ENCODE assay signal across 34 cellular contexts in genomic region chr3:137075020-137075419, GRCh38.
"Had no signal": no experiment of that assay in that cellular context is flagged by ENCODE, and none has a peak within 500 bp of the region (broad histone marks: within the 10 kb centered on the region; RNA-seq: fewer than 3 reads in every experiment).

No MANE protein-coding gene starts in this region.

- H3K9me3 Mint-ChIP-seq: activated CD8-positive, alpha-beta T cell treated with anti-CD3 and anti-CD28 coated beads for 36 hours; activated naive CD4-positive, alpha-beta T cell treated with anti-CD3 and anti-CD28 coated beads for 36 hours; activated naive CD4-positive, alpha-beta T cell treated with anti-CD3 and anti-CD28 coated beads, Interleukin-2, amount 50 U/mL, for 24 hours; activated naive CD8-positive, alpha-beta T cell treated with anti-CD3 and anti-CD28 coated beads for 36 hours; activated naive CD8-positive, alpha-beta T cell treated with anti-CD3 and anti-CD28 coated beads, Interleukin-2, amount 50 U/mL, for 24 hours; activated T-cell treated with anti-CD3 and anti-CD28 coated beads, Interleukin-2, amount 50 U/mL, for 4 hours; activated T-helper 17 cell treated with anti-CD3 and anti-CD28 coated beads, Interleukin-2, amount 50 U/mL, for 72 hours; T-helper 2 cell treated with Interferon-gamma antibody and Interleukin-4, amounts not matched to agents 5 μg/mL and 100 μg/mL, for 36 hours had no signal

- H3K27ac ChIP-seq: adrenal gland, body of pancreas, cardiac muscle cell, colonic mucosa, WERI-Rb-1 had no signal

- DNase-seq: activated B cell treated with CpG ODN at 0.5 μM for 24 hours; activated CD4-positive, alpha-beta T cell treated with anti-CD3 and anti-CD28 coated beads for 48 hours; activated CD4-positive, alpha-beta T cell treated with anti-CD3 and anti-CD28 coated beads, Interleukin-2, amount 50 U/mL, for 1 hour; activated CD4-positive, alpha-beta T cell treated with anti-CD3 and anti-CD28 coated beads, Interleukin-2, amount 50 U/mL, for 48 hours; activated CD8-positive, alpha-beta memory T cell treated with anti-CD3 and anti-CD28 coated beads for 24 hours; activated CD8-positive, alpha-beta T cell treated with anti-CD3 and anti-CD28 coated beads for 36 hours; activated effector memory CD4-positive, alpha-beta T cell treated with anti-CD3 and anti-CD28 coated beads, Interleukin-2, amount 50 U/mL, for 16 hours; activated naive CD4-positive, alpha-beta T cell treated with anti-CD3 and anti-CD28 coated beads for 36 hours; activated naive CD8-positive, alpha-beta T cell treated with anti-CD3 and anti-CD28 coated beads for 36 hours; activated naive CD8-positive, alpha-beta T cell treated with anti-CD3 and anti-CD28 coated beads, Interleukin-2, amount 50 U/mL, for 24 hours; activated T-cell treated with anti-CD3 and anti-CD28 coated beads, Interleukin-2, amount 50 U/mL, for 4 hours; adrenal gland; amygdala; aorta; body of pancreas; central memory CD4-positive, alpha-beta T cell; cerebellar nuclear complex; colonic mucosa; effector CD8-positive, alpha-beta T cell; erythroblast; esophagus squamous epithelium; head of caudate nucleus; T-helper 1 cell; T-helper 17 cell; T1000; WERI-Rb-1 had no signal

- ATAC-seq: activated CD4-positive, CD25-positive, alpha-beta regulatory T cell treated with anti-CD3 and anti-CD28 coated beads, Interleukin-2, amount 50 U/mL, for 24 hours; activated CD8-positive, alpha-beta T cell treated with anti-CD3 and anti-CD28 coated beads for 36 hours; activated naive CD8-positive, alpha-beta T cell treated with anti-CD3 and anti-CD28 coated beads, Interleukin-2, amount 50 U/mL, for 24 hours; activated T-cell treated with anti-CD3 and anti-CD28 coated beads, Interleukin-2, amount 50 U/mL, for 4 hours; activated T-helper 17 cell treated with anti-CD3 and anti-CD28 coated beads, Interleukin-2, amount 50 U/mL, for 72 hours; body of pancreas; T-helper 17 cell had no signal

- H3K4me1 Mint-ChIP-seq: activated B cell treated with CpG ODN at 0.5 μM for 24 hours; activated naive CD4-positive, alpha-beta T cell treated with anti-CD3 and anti-CD28 coated beads, Interleukin-2, amount 50 U/mL, for 24 hours; activated naive CD8-positive, alpha-beta T cell treated with anti-CD3 and anti-CD28 coated beads for 36 hours; activated naive CD8-positive, alpha-beta T cell treated with anti-CD3 and anti-CD28 coated beads, Interleukin-2, amount 50 U/mL, for 24 hours; activated T-helper 17 cell treated with anti-CD3 and anti-CD28 coated beads, Interleukin-2, amount 50 U/mL, for 72 hours; T-helper 17 cell had no signal

- H3K27me3 ChIP-seq: adrenal gland, body of pancreas, cardiac muscle cell, colonic mucosa, esophagus squamous epithelium had no signal

- FAIRE-seq: endometrium, endothelial cell of umbilical vein, frontal cortex had no signal

- H3K9me3 ChIP-seq: adrenal gland, body of pancreas, colonic mucosa, esophagus squamous epithelium had no signal

- H3K4me3 ChIP-seq: adrenal gland, body of pancreas, cardiac muscle cell, colonic mucosa, esophagus squamous epithelium had no signal

- H3K4me3 Mint-ChIP-seq: activated B cell treated with CpG ODN at 0.5 μM for 24 hours; activated CD8-positive, alpha-beta T cell treated with anti-CD3 and anti-CD28 coated beads for 36 hours; activated naive CD4-positive, alpha-beta T cell treated with anti-CD3 and anti-CD28 coated beads for 36 hours; activated naive CD4-positive, alpha-beta T cell treated with anti-CD3 and anti-CD28 coated beads, Interleukin-2, amount 50 U/mL, for 24 hours; activated naive CD8-positive, alpha-beta T cell treated with anti-CD3 and anti-CD28 coated beads for 36 hours; activated naive CD8-positive, alpha-beta T cell treated with anti-CD3 and anti-CD28 coated beads, Interleukin-2, amount 50 U/mL, for 24 hours; activated T-cell treated with anti-CD3 and anti-CD28 coated beads, Interleukin-2, amount 50 U/mL, for 4 hours; activated T-helper 17 cell treated with anti-CD3 and anti-CD28 coated beads, Interleukin-2, amount 50 U/mL, for 72 hours; T-helper 17 cell; T-helper 2 cell treated with Interferon-gamma antibody and Interleukin-4, amounts not matched to agents 5 μg/mL and 100 μg/mL, for 36 hours had no signal

- H3K36me3 Mint-ChIP-seq: activated naive CD4-positive, alpha-beta T cell treated with anti-CD3 and anti-CD28 coated beads, Interleukin-2, amount 50 U/mL, for 24 hours; activated naive CD8-positive, alpha-beta T cell treated with anti-CD3 and anti-CD28 coated beads for 36 hours had no signal

- H3K36me3 ChIP-seq: adrenal gland, cardiac muscle cell, colonic mucosa, esophagus squamous epithelium, WERI-Rb-1 had no signal

- H3K4me1 ChIP-seq: adrenal gland, body of pancreas, colonic mucosa had no signal

- H3K27ac Mint-ChIP-seq: activated B cell treated with CpG ODN at 0.5 μM for 24 hours; activated CD8-positive, alpha-beta T cell treated with anti-CD3 and anti-CD28 coated beads for 36 hours; activated naive CD4-positive, alpha-beta T cell treated with anti-CD3 and anti-CD28 coated beads for 36 hours; activated naive CD4-positive, alpha-beta T cell treated with anti-CD3 and anti-CD28 coated beads, Interleukin-2, amount 50 U/mL, for 24 hours; activated naive CD8-positive, alpha-beta T cell treated with anti-CD3 and anti-CD28 coated beads for 36 hours; activated naive CD8-positive, alpha-beta T cell treated with anti-CD3 and anti-CD28 coated beads, Interleukin-2, amount 50 U/mL, for 24 hours; activated T-helper 17 cell treated with anti-CD3 and anti-CD28 coated beads, Interleukin-2, amount 50 U/mL, for 72 hours; T-helper 17 cell; T-helper 2 cell treated with Interferon-gamma antibody and Interleukin-4, amounts not matched to agents 5 μg/mL and 100 μg/mL, for 36 hours had no signal
